27 cellular contexts compared by ENCODE assay signal in genomic region chr10:14693891-14694290, GRCh38.
"Had no signal": no experiment of that assay in that cellular context is flagged by ENCODE, and none has a peak within 500 bp of the region (broad histone marks: within the 10 kb centered on the region; RNA-seq: fewer than 3 reads in every experiment).

No MANE protein-coding gene starts in this region.

- H3K27ac Mint-ChIP-seq: stimulated activated effector memory CD8-positive, alpha-beta T cell treated with anti-CD3 and anti-CD28 coated beads, Interleukin-12 subunit alpha, Interleukin-12 subunit beta, amount 100 ng/mL, for 72 hours; stimulated activated memory B cell treated with anti-CD40 and anti-IgM and Interleukin-4, amounts not matched to agents 10 μg/mL and 1 μg/mL and 100 μg/mL, for 72 hours; stimulated activated naive B cell treated with anti-CD40 and anti-IgM and Interleukin-4, amounts not matched to agents 10 μg/mL and 1 μg/mL and 100 μg/mL, for 72 hours; stimulated activated naive CD8-positive, alpha-beta T cell treated with anti-CD3 and anti-CD28 coated beads, Interleukin-15, amount 100 ng/mL, for 72 hours; type B pancreatic cell had no signal

- H3K9me3 ChIP-seq: stomach, suprapubic skin, testis, thoracic aorta, thyroid gland, tibial artery, tibial nerve, transverse colon, upper lobe of left lung, upper lobe of right lung, uterus, vagina had no signal

- H3K27ac ChIP-seq: stomach, suprapubic skin, testis, thoracic aorta, thyroid gland, tibial artery, tibial nerve, transverse colon, upper lobe of left lung, upper lobe of right lung, uterus, vagina had no signal

- H3K4me3 Mint-ChIP-seq: stimulated activated effector memory CD8-positive, alpha-beta T cell treated with anti-CD3 and anti-CD28 coated beads, Interleukin-12 subunit alpha, Interleukin-12 subunit beta, amount 100 ng/mL, for 72 hours; stimulated activated memory B cell treated with anti-CD40 and anti-IgM and Interleukin-4, amounts not matched to agents 10 μg/mL and 1 μg/mL and 100 μg/mL, for 72 hours; stimulated activated naive B cell treated with anti-CD40 and anti-IgM and Interleukin-4, amounts not matched to agents 10 μg/mL and 1 μg/mL and 100 μg/mL, for 72 hours; stimulated activated naive CD8-positive, alpha-beta T cell treated with anti-CD3 and anti-CD28 coated beads, Interleukin-15, amount 100 ng/mL, for 72 hours; type B pancreatic cell had no signal

- H3K36me3 ChIP-seq: stomach, suprapubic skin, thoracic aorta, thyroid gland, tibial artery, tibial nerve, transverse colon, upper lobe of left lung, upper lobe of right lung, uterus, vagina had no signal

- H3K4me3 ChIP-seq: stomach, suprapubic skin, testis, thoracic aorta, thyroid gland, tibial artery, tibial nerve, transverse colon, upper lobe of left lung, upper lobe of right lung, uterus, vagina had no signal

- H3K4me1 ChIP-seq: suprapubic skin, thyroid gland, tibial artery, upper lobe of left lung, upper lobe of right lung, uterus, vagina had no signal

- H3K36me3 Mint-ChIP-seq: stimulated activated effector memory CD8-positive, alpha-beta T cell treated with anti-CD3 and anti-CD28 coated beads, Interleukin-12 subunit alpha, Interleukin-12 subunit beta, amount 100 ng/mL, for 72 hours; stimulated activated memory B cell treated with anti-CD40 and anti-IgM and Interleukin-4, amounts not matched to agents 10 μg/mL and 1 μg/mL and 100 μg/mL, for 72 hours; stimulated activated naive B cell treated with anti-CD40 and anti-IgM and Interleukin-4, amounts not matched to agents 10 μg/mL and 1 μg/mL and 100 μg/mL, for 72 hours; type B pancreatic cell had no signal

- DNase-seq: stimulated activated CD4-positive, alpha-beta T cell treated with anti-CD3 and anti-CD28 coated beads, Interleukin-2, amount 100 ng/mL, for 24 hours; stimulated activated CD4-positive, alpha-beta T cell treated with anti-CD3 and anti-CD28 coated beads, Interleukin-2, amount 100 ng/mL, for 48 hours; stimulated activated CD4-positive, alpha-beta T cell treated with anti-CD3 and anti-CD28 coated beads, Interleukin-4, amount 100 ng/mL, for 1 hour; stimulated activated CD4-positive, alpha-beta T cell treated with anti-CD3 and anti-CD28 coated beads, Interleukin-4, amount 100 ng/mL, for 24 hours; stimulated activated CD4-positive, alpha-beta T cell treated with anti-CD3 and anti-CD28 coated beads, Interleukin-4, amount 100 ng/mL, for 4 hours; stimulated activated CD8-positive, alpha-beta memory T cell treated with anti-CD3 and anti-CD28 coated beads, Interleukin-4, amount 100 ng/mL, for 48 hours; stimulated activated naive B cell treated with anti-CD40 and anti-IgM and Interleukin-4, amounts not matched to agents 10 μg/mL and 1 μg/mL and 100 μg/mL, for 72 hours; stimulated activated naive CD4-positive, alpha-beta T cell; stimulated activated naive CD4-positive, alpha-beta T cell treated with Interleukin-2 at 50 U/mL for 16 hours; stimulated activated naive CD8-positive, alpha-beta T cell treated with anti-CD3 and anti-CD28 coated beads, Interleukin-15, amount 100 ng/mL, for 72 hours; stomach; substantia nigra; testis; thyroid gland; tibial artery; transverse colon; trophoblast cell; upper lobe of left lung; upper lobe of right lung; uterus had no signal

- H3K27me3 Mint-ChIP-seq: stimulated activated memory B cell treated with anti-CD40 and anti-IgM and Interleukin-4, amounts not matched to agents 10 μg/mL and 1 μg/mL and 100 μg/mL, for 72 hours; stimulated activated naive B cell treated with anti-CD40 and anti-IgM and Interleukin-4, amounts not matched to agents 10 μg/mL and 1 μg/mL and 100 μg/mL, for 72 hours; stimulated activated naive CD8-positive, alpha-beta T cell treated with anti-CD3 and anti-CD28 coated beads, Interleukin-15, amount 100 ng/mL, for 72 hours had no signal

- H3K27me3 ChIP-seq: stomach, suprapubic skin, testis, thyroid gland, tibial artery, tibial nerve, transverse colon, upper lobe of left lung, upper lobe of right lung, uterus, vagina had no signal

- ATAC-seq: stimulated activated effector memory CD8-positive, alpha-beta T cell treated with anti-CD3 and anti-CD28 coated beads, Interleukin-12 subunit alpha, Interleukin-12 subunit beta, amount 100 ng/mL, for 72 hours; stimulated activated memory B cell treated with anti-CD40 and anti-IgM and Interleukin-4, amounts not matched to agents 10 μg/mL and 1 μg/mL and 100 μg/mL, for 72 hours; stimulated activated naive B cell treated with anti-CD40 and anti-IgM and Interleukin-4, amounts not matched to agents 10 μg/mL and 1 μg/mL and 100 μg/mL, for 72 hours; stimulated activated naive CD8-positive, alpha-beta T cell treated with anti-CD3 and anti-CD28 coated beads, Interleukin-15, amount 100 ng/mL, for 72 hours; upper lobe of right lung had no signal

- H3K9me3 Mint-ChIP-seq: stimulated activated effector memory CD8-positive, alpha-beta T cell treated with anti-CD3 and anti-CD28 coated beads, Interleukin-12 subunit alpha, Interleukin-12 subunit beta, amount 100 ng/mL, for 72 hours; stimulated activated memory B cell treated with anti-CD40 and anti-IgM and Interleukin-4, amounts not matched to agents 10 μg/mL and 1 μg/mL and 100 μg/mL, for 72 hours; stimulated activated naive CD8-positive, alpha-beta T cell treated with anti-CD3 and anti-CD28 coated beads, Interleukin-15, amount 100 ng/mL, for 72 hours had no signal
